17 cellular contexts compared by ENCODE assay signal in the genomic region with DNA sequence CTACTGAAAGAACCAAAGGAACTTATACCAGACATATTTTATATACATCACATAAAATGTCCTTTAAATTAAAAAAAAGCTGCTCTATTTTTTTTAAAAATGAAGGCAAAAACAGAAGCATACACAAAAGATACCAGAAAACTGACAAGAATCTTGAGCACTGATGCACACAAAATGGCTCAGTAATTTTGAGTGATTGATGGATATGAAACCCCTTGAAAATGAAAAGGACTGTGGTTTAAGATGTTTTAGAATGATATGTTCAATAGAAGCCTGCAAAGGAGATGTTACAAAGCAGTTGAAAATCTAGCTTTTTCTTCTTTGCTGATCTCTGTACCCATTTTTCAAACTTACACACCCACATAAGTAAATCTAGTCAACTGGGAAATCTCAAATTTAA. TPM values are rescaled to one million over a fixed set of nuclear protein-coding genes. Genes with fewer than 3 reads are reported as not detected.
DNase-seq lines count a peak whose midpoint lies in the region; ATAC-seq and TF ChIP-seq lines count a peak whose summit lies in the region.
"Had no signal": no experiment of that assay in that cellular context is flagged by ENCODE, and none has a peak within 500 bp of the region (broad histone marks: within the 10 kb centered on the region; RNA-seq: fewer than 3 reads in every experiment).

No MANE protein-coding gene starts in this region.

- no peaks in the 10 kb centered on the region for H3F3A ChIP-seq in Loucy (ENCODE audit: low read depth)

- H3K9me2 ChIP-seq in Loucy (replicated peaks; ENCODE audit: low read depth, low read length): no peaks in the 10 kb centered on the region

- no peak for DNase-seq in natural killer cell treated with Interleukin-12 subunit alpha and Interleukin-12 subunit beta and Interleukin-15 and Interleukin-18, amount 100 ng/mL, for 72 hours (ENCODE audit: low spot score)
- DNase-seq in natural killer cell: no peak
- DNase-seq in activated T-helper 1 cell treated with anti-CD3 and anti-CD28 coated beads, Interleukin-12 subunit alpha, Interleukin-12 subunit beta, Interleukin-2, Interleukin-4 antibody, amounts not matched to agents 30 ng/mL and 10 ng/mL and 1 ng/mL, durations not matched to agents 14 hours and 24 hours and 36 hours (ENCODE audit: low spot score): no peak
- no peak for DNase-seq in effector CD8-positive, alpha-beta T cell (lab: John Stamatoyannopoulos, UW)
- DNase-seq in colonic mucosa: no peak
- DNase-seq in NCI-H1092 treated with DMSO at 0.1 percent for 48 hours (lab: John Stamatoyannopoulos, UW): no peak
- DNase-seq: activated CD4-positive, CD25-positive, alpha-beta regulatory T cell; activated effector memory CD4-positive, alpha-beta T cell treated with Interleukin-2 at 50 U/mL for 16 hours; body of pancreas; DMS53; NCI-H1105; psoas muscle; substantia nigra had no signal

- peak overlapping the region in 1 of 2 donors; percentile 94 for H3K27ac Mint-ChIP-seq in natural killer cell treated with Interleukin-12 subunit alpha and Interleukin-12 subunit beta and Interleukin-15 and Interleukin-18, amount 100 ng/mL, for 72 hours
- no peak overlapping the region for H3K27ac Mint-ChIP-seq in natural killer cell
- H3K27ac Mint-ChIP-seq in activated T-helper 1 cell treated with anti-CD3 and anti-CD28 coated beads, Interleukin-12 subunit alpha, Interleukin-12 subunit beta, Interleukin-2, Interleukin-4 antibody, amounts not matched to agents 30 ng/mL and 10 ng/mL and 1 ng/mL, durations not matched to agents 14 hours and 24 hours and 36 hours: peak overlapping the region; percentile 76

- peak overlapping the region; percentile 97 for H3K9ac ChIP-seq in Loucy (ENCODE audit: low read depth, low read length, poor library complexity, severe bottlenecking)
- H3K9ac ChIP-seq in colonic mucosa (ENCODE audit: low read depth in 2 of 2, low read length in 2 of 2): no peak overlapping the region

- H4K20me1 ChIP-seq in Loucy (ENCODE audit: insufficient read depth, low read length, poor library complexity, severe bottlenecking): peaks cover 43% of the 10 kb centered on the region

- H3K9me3 Mint-ChIP-seq in natural killer cell treated with Interleukin-12 subunit alpha and Interleukin-12 subunit beta and Interleukin-15 and Interleukin-18, amount 100 ng/mL, for 72 hours: no peaks in the 10 kb centered on the region
- no peaks in the 10 kb centered on the region for H3K9me3 Mint-ChIP-seq in natural killer cell
- no peaks in the 10 kb centered on the region for H3K9me3 Mint-ChIP-seq in activated T-helper 1 cell treated with anti-CD3 and anti-CD28 coated beads, Interleukin-12 subunit alpha, Interleukin-12 subunit beta, Interleukin-2, Interleukin-4 antibody, amounts not matched to agents 30 ng/mL and 10 ng/mL and 1 ng/mL, durations not matched to agents 14 hours and 24 hours and 36 hours

- no peak overlapping the region for H3K27ac ChIP-seq in colonic mucosa
- H3K27ac ChIP-seq: body of pancreas, psoas muscle, SJSA1 had no signal

- no peak for ATAC-seq in natural killer cell treated with Interleukin-12 subunit alpha and Interleukin-12 subunit beta and Interleukin-15 and Interleukin-18, amount 100 ng/mL, for 72 hours
- ATAC-seq in natural killer cell (no peak), GM18907 (IDR thresholded peaks at IDR 0.05; ENCODE audit: unreplicated experiment) (no peak)
- ATAC-seq: body of pancreas, left lobe of liver, psoas muscle had no signal

- no peaks in the 10 kb centered on the region for H3K9me3 ChIP-seq in Loucy (ENCODE audit: insufficient read depth, low read depth, low read length)
- no peaks in the 10 kb centered on the region for H3K9me3 ChIP-seq in colonic mucosa
- H3K9me3 ChIP-seq: body of pancreas, psoas muscle had no signal

- intact Hi-C loops in natural killer cell (cut with micrococcal nuclease) (no loop called here), colonic mucosa (cut with DNase I) (no loop called here)
- intact Hi-C loops in activated T-helper 1 cell treated with anti-CD3 and anti-CD28 coated beads, Interleukin-12 subunit alpha, Interleukin-12 subunit beta, Interleukin-2, Interleukin-4 antibody, amounts not matched to agents 30 ng/mL and 10 ng/mL and 1 ng/mL, durations not matched to agents 14 hours and 24 hours and 36 hours (cut with micrococcal nuclease): loop anchor here (2.0 to 10.0 kb wide), 2 partner anchors 1737 to 1781 kb away; no protein-coding TSS in a partner anchor

- H3K4me2 ChIP-seq in Loucy (ENCODE audit: low read depth, low read length, poor library complexity, severe bottlenecking): peak overlapping the region; percentile 80

- H3K4me1 ChIP-seq in Loucy (ENCODE audit: insufficient read depth, low read length, poor library complexity, severe bottlenecking): peaks cover 51% of the 10 kb centered on the region
- H3K4me1 ChIP-seq in colonic mucosa: no peaks in the 10 kb centered on the region

- H3K4me3 ChIP-seq in Loucy (ENCODE audit: low read length, poor library complexity, severe bottlenecking) (peak overlapping the region; percentile 93), colonic mucosa (no peak overlapping the region)
- H3K4me3 ChIP-seq: body of pancreas, psoas muscle, SJSA1 had no signal

- H3K27me3 ChIP-seq in Loucy (ENCODE audit: insufficient read depth, low read length, poor library complexity, severe bottlenecking) (no peaks in the 10 kb centered on the region), colonic mucosa (no peaks in the 10 kb centered on the region)
- H3K27me3 ChIP-seq: body of pancreas, SJSA1 had no signal

- H2AFZ ChIP-seq in Loucy (ENCODE audit: low read length): no peak overlapping the region

- TF ChIP-seq CTCF in natural killer cell (IDR thresholded peaks at IDR 0.05) (no peak), Loucy (conservative IDR thresholded peaks at IDR 0.05; ENCODE audit: low read length) (no peak), colonic mucosa (IDR thresholded peaks at IDR 0.05) (no peak)

- H3K27me3 Mint-ChIP-seq in natural killer cell treated with Interleukin-12 subunit alpha and Interleukin-12 subunit beta and Interleukin-15 and Interleukin-18, amount 100 ng/mL, for 72 hours: no peaks in the 10 kb centered on the region
- no peaks in the 10 kb centered on the region for H3K27me3 Mint-ChIP-seq in natural killer cell (ENCODE audit: low read depth in 2 of 2)
- H3K27me3 Mint-ChIP-seq in activated T-helper 1 cell treated with anti-CD3 and anti-CD28 coated beads, Interleukin-12 subunit alpha, Interleukin-12 subunit beta, Interleukin-2, Interleukin-4 antibody, amounts not matched to agents 30 ng/mL and 10 ng/mL and 1 ng/mL, durations not matched to agents 14 hours and 24 hours and 36 hours (ENCODE audit: insufficient read depth): peaks cover 6% of the 10 kb centered on the region

- H3K79me2 ChIP-seq in Loucy (ENCODE audit: insufficient read depth, low read length): peaks cover 71% of the 10 kb centered on the region

- peak overlapping the region; percentile 99 for H3K4me3 Mint-ChIP-seq in natural killer cell treated with Interleukin-12 subunit alpha and Interleukin-12 subunit beta and Interleukin-15 and Interleukin-18, amount 100 ng/mL, for 72 hours
- no peak overlapping the region for H3K4me3 Mint-ChIP-seq in natural killer cell
- peak overlapping the region; percentile 97 for H3K4me3 Mint-ChIP-seq in activated T-helper 1 cell treated with anti-CD3 and anti-CD28 coated beads, Interleukin-12 subunit alpha, Interleukin-12 subunit beta, Interleukin-2, Interleukin-4 antibody, amounts not matched to agents 30 ng/mL and 10 ng/mL and 1 ng/mL, durations not matched to agents 14 hours and 24 hours and 36 hours

- peaks cover 12% of the 10 kb centered on the region for H3K36me3 Mint-ChIP-seq in natural killer cell treated with Interleukin-12 subunit alpha and Interleukin-12 subunit beta and Interleukin-15 and Interleukin-18, amount 100 ng/mL, for 72 hours
- H3K36me3 Mint-ChIP-seq in natural killer cell: no peaks in the 10 kb centered on the region
- H3K36me3 Mint-ChIP-seq in activated T-helper 1 cell treated with anti-CD3 and anti-CD28 coated beads, Interleukin-12 subunit alpha, Interleukin-12 subunit beta, Interleukin-2, Interleukin-4 antibody, amounts not matched to agents 30 ng/mL and 10 ng/mL and 1 ng/mL, durations not matched to agents 14 hours and 24 hours and 36 hours (ENCODE audit: low read depth): peaks cover 20% of the 10 kb centered on the region

- H3K36me3 ChIP-seq in Loucy (ENCODE audit: insufficient read depth, low read length): no peaks in the 10 kb centered on the region
- no peaks in the 10 kb centered on the region for H3K36me3 ChIP-seq in colonic mucosa

- H3K4me1 Mint-ChIP-seq in natural killer cell treated with Interleukin-12 subunit alpha and Interleukin-12 subunit beta and Interleukin-15 and Interleukin-18, amount 100 ng/mL, for 72 hours (ENCODE audit: low read depth in 2 of 2): peaks cover 23 to 34% of the 10 kb centered on the region in 2 donors
- peaks cover 16 to 29% of the 10 kb centered on the region in 2 donors for H3K4me1 Mint-ChIP-seq in natural killer cell
- H3K4me1 Mint-ChIP-seq in activated T-helper 1 cell treated with anti-CD3 and anti-CD28 coated beads, Interleukin-12 subunit alpha, Interleukin-12 subunit beta, Interleukin-2, Interleukin-4 antibody, amounts not matched to agents 30 ng/mL and 10 ng/mL and 1 ng/mL, durations not matched to agents 14 hours and 24 hours and 36 hours (ENCODE audit: low read depth): peaks cover 55% of the 10 kb centered on the region

RNA-seq across cellular contexts. Expression of gene C16orf87, which starts 2.7 kb away (rescaled TPM):
- total RNA-seq in natural killer cell treated with Interleukin-12 subunit alpha and Interleukin-12 subunit beta and Interleukin-15 and Interleukin-18, amount 100 ng/mL, for 72 hours: 10 to 100 TPM; 14.2 to 18.0 TPM
- total RNA-seq in natural killer cell: 10 to 100 TPM; 18.3 to 23.0 (median 18.8) TPM
- total RNA-seq in activated T-helper 1 cell treated with anti-CD3 and anti-CD28 coated beads, Interleukin-12 subunit alpha, Interleukin-12 subunit beta, Interleukin-2, Interleukin-4 antibody, amounts not matched to agents 30 ng/mL and 10 ng/mL and 1 ng/mL, durations not matched to agents 14 hours and 24 hours and 36 hours: 40.8 and 44.5 TPM in 2 replicates
- total RNA-seq in colonic mucosa: 1 to 10 TPM; 4.8 to 6.7 TPM

RNA-seq across cellular contexts. Expression of gene GPT2, which starts 55.9 kb away (rescaled TPM):
- 10 to 100 TPM; 10.0 to 10.4 TPM for total RNA-seq in natural killer cell treated with Interleukin-12 subunit alpha and Interleukin-12 subunit beta and Interleukin-15 and Interleukin-18, amount 100 ng/mL, for 72 hours
- 1 to 10 TPM in 2 of 3 donors, under 1 TPM in 1; 0.64 to 1.3 (median 1.2) TPM for total RNA-seq in natural killer cell
- total RNA-seq in activated T-helper 1 cell treated with anti-CD3 and anti-CD28 coated beads, Interleukin-12 subunit alpha, Interleukin-12 subunit beta, Interleukin-2, Interleukin-4 antibody, amounts not matched to agents 30 ng/mL and 10 ng/mL and 1 ng/mL, durations not matched to agents 14 hours and 24 hours and 36 hours: 20.9 and 22.3 TPM in 2 replicates
- 10 to 100 TPM; 28.8 to 45.3 TPM for total RNA-seq in colonic mucosa
